Comparison of ENCODE assay signal across 8 cellular contexts in genomic region chr2:36356199-36356989, GRCh38. TPM values are rescaled to one million over a fixed set of nuclear protein-coding genes. Genes with fewer than 3 reads are reported as not detected.
DNase-seq lines count a peak whose midpoint lies in the region; ATAC-seq and TF ChIP-seq lines count a peak whose summit lies in the region.

No MANE protein-coding gene starts in this region.

- peak overlapping the region; percentile 60 for H3K4me3 ChIP-seq in kidney epithelial cell (ENCODE audit: low read depth, low read length)

- H3K36me3 Mint-ChIP-seq in brain = no peaks in the 10 kb centered on the region

- peak; percentile 27 for ATAC-seq in HG02885 (IDR thresholded peaks at IDR 0.05; ENCODE audit: poor library complexity, unreplicated experiment)

- no peaks in the 10 kb centered on the region for H3K36me3 ChIP-seq in kidney epithelial cell (ENCODE audit: control insufficient read depth, insufficient read depth, low read length)

- DNase-seq in NCI-H82 (lab: John Stamatoyannopoulos, UW) (peak; percentile 69), NCI-H82 treated with DMSO at 0.1 percent for 48 hours (lab: John Stamatoyannopoulos, UW; ENCODE audit: unreplicated experiment) (no peak), SK-N-DZ (ENCODE audit: low spot score) (peak; percentile 21), kidney epithelial cell (ENCODE audit: low read depth) (no peak), NCI-H1092 (lab: John Stamatoyannopoulos, UW) (no peak)
- peak; percentile 44 to 48 for DNase-seq in stimulated activated CD4-positive, alpha-beta T cell treated with anti-CD3 and anti-CD28 coated beads, Interleukin-2, amount 100 ng/mL, for 24 hours

- peak overlapping the region in 3 of 5 experiments; percentile 44 to 94 (median 75) for H3K27ac Mint-ChIP-seq in brain

- H3K27me3 Mint-ChIP-seq in brain = peaks cover 15% of the 10 kb centered on the region

- H3K9me3 Mint-ChIP-seq in brain = no peaks in the 10 kb centered on the region

- peak overlapping the region; percentile 82 to 98 (median 96) for H3K4me3 Mint-ChIP-seq in brain

- H3K27me3 ChIP-seq in kidney epithelial cell (ENCODE audit: control insufficient read depth, insufficient read depth, low read length) = no peaks in the 10 kb centered on the region

- TF ChIP-seq CTCF in brain (conservative IDR thresholded peaks at IDR 0.05) (no peak), kidney epithelial cell (IDR thresholded peaks at IDR 0.05; ENCODE audit: insufficient read depth, low read length, poor library complexity, severe bottlenecking) (no peak)

- peaks cover 65% of the 10 kb centered on the region for H3K4me1 Mint-ChIP-seq in brain

RNA-seq across cellular contexts. Expression of gene CRIM1, which starts 0.8 kb away (rescaled TPM):
- polyA plus RNA-seq in SK-N-DZ (2014; cell fraction: cytosol; rRNA removed) = 0.22 and 0.31 TPM in 2 replicates
- polyA plus RNA-seq in SK-N-DZ (2014; cell fraction: nucleus; rRNA removed) = 0.15 and 0.47 TPM in 2 replicates
- 6.9 TPM for polyA plus RNA-seq in brain (ENCODE audit: insufficient read depth, low read depth, low replicate concordance)
- 103 and 145 TPM in 2 replicates for total RNA-seq in kidney epithelial cell

Comparison
In these comparisons a context has a peak if more than half of its experiments do, and no peak if none do; other contexts are left out.
1. DNase-seq: peak in NCI-H82 (single experiment), SK-N-DZ (single experiment) and stimulated activated CD4-positive, alpha-beta T cell treated with anti-CD3 and anti-CD28 coated beads, Interleukin-2, amount 100 ng/mL, for 24 hours (2 of 2); none in NCI-H82 treated with DMSO at 0.1 percent for 48 hours (single experiment), kidney epithelial cell (single experiment) and NCI-H1092 (single experiment).